8 cellular contexts compared by ENCODE assay signal in the genomic region with DNA sequence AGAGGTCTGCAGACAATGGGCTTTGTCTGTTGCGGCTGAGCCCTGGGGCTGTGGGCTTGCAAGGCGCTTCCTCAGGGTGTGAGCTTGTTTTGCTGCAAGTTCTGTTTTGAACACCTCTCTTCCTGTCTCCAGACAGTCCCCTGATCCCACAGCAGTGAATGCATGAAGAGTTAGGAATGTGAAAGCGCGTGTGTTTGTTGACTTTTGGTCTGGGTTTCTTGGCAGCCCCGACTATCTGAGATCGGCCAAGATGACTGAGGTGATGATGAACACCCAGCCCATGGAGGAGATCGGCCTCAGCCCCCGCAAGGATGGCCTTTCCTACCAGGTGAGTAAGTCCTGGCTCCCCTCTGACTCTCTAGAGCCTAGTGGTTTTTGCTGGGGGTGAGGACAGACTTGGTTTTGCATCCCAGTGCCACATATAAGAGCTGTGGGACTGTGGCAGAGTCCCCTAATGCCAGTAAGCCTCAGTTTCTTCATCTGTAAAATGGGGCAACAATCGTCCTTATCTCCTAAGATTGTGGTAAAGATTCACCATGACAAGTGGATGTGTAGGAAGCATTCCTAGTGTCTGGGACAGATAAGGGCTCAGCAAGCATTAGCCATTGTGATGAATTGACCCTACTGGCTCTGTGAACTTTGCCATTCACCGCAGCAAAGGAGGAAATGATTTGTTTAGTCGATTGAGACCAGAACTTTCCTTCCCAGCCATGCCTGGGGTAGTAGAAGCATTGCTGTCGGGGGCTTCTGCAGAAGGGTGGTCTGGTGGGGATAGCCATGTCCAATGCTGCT. TPM values are rescaled to one million over a fixed set of nuclear protein-coding genes. Genes with fewer than 3 reads are reported as not detected.
DNase-seq lines count a peak whose midpoint lies in the region; ATAC-seq and TF ChIP-seq lines count a peak whose summit lies in the region.

No MANE protein-coding gene starts in this region.

- TF ChIP-seq CTCF in colonic mucosa (IDR thresholded peaks at IDR 0.05) (no peak), nephron progenitor cell (IDR thresholded peaks at IDR 0.05) (no peak)

- H3K4me3 Mint-ChIP-seq in nephron progenitor cell, result peak overlapping the region; percentile 90

- H3K27me3 ChIP-seq in SJSA1 (replicated peaks), result no peaks in the 10 kb centered on the region
- H3K27me3 ChIP-seq in colonic mucosa, result peaks cover 30% of the 10 kb centered on the region

- H3K4me1 Mint-ChIP-seq in nephron progenitor cell, result peaks cover 68% of the 10 kb centered on the region

- peaks cover 32% of the 10 kb centered on the region for H3K4me1 ChIP-seq in SJSA1 (replicated peaks)
- H3K4me1 ChIP-seq in colonic mucosa, result no peaks in the 10 kb centered on the region

- intact Hi-C loops in colonic mucosa (cut with DNase I), result loop anchor here (10.0 kb wide), 1 partner anchor 210 kb away; the partner anchor contains the start of gene LCLAT1

- no peak for ATAC-seq in GM19035 (IDR thresholded peaks at IDR 0.05; ENCODE audit: unreplicated experiment)

- H3K36me3 ChIP-seq in SJSA1 (peaks cover 70% of the 10 kb centered on the region), colonic mucosa (no peaks in the 10 kb centered on the region)

- no peak overlapping the region for H3K27ac Mint-ChIP-seq in nephron progenitor cell

- H3K27me3 Mint-ChIP-seq in nephron progenitor cell (ENCODE audit: low read depth, poor library complexity), result peaks cover 31% of the 10 kb centered on the region

- H3K9ac ChIP-seq in colonic mucosa (ENCODE audit: low read depth in 2 of 2, low read length in 2 of 2), result no peak overlapping the region

- peaks cover 38% of the 10 kb centered on the region for H3K36me3 Mint-ChIP-seq in nephron progenitor cell (ENCODE audit: low read depth)

- DNase-seq in Daoy (ENCODE audit: low read depth) (peak; percentile 96), SJSA1 (ENCODE audit: low read depth in 1 of 2, low spot score in 2 of 2) (peak; percentile 90 to 91), colonic mucosa (no peak), nephron progenitor cell (no peak), iPS-NIHi7 (ENCODE audit: extremely low spot score) (no peak), NOMO-1 treated with dmso at 0.1 percent for 144 hours (lab: John Stamatoyannopoulos, UW; ENCODE audit: unreplicated experiment) (no peak), NCI-H2107 treated with DMSO at 0.1 percent for 48 hours (lab: John Stamatoyannopoulos, UW; ENCODE audit: unreplicated experiment) (no peak)

- H3K9me3 Mint-ChIP-seq in nephron progenitor cell, result no peaks in the 10 kb centered on the region

- H3K27ac ChIP-seq in SJSA1, result peak overlapping the region; percentile 21; the same call in 1 of the 2 replicates
- peak overlapping the region; percentile 36 for H3K27ac ChIP-seq in colonic mucosa

- H3K4me3 ChIP-seq in SJSA1 (peak overlapping the region; percentile 78), colonic mucosa (peak overlapping the region; percentile 60)

- H3K9me3 ChIP-seq in SJSA1 (replicated peaks) (no peaks in the 10 kb centered on the region), colonic mucosa (no peaks in the 10 kb centered on the region)

RNA-seq across cellular contexts. Expression of gene LBH, which starts 3.0 kb away (rescaled TPM):
- total RNA-seq in Daoy (2014; rRNA removed; shearing (Covaris generic)), result 128 and 147 TPM in 2 replicates
- total RNA-seq in SJSA1 (2014; rRNA removed; shearing (Covaris generic)), result 163 and 186 TPM in 2 replicates
- total RNA-seq in colonic mucosa, result 10 to 100 TPM in 1 of 2 donors, 1 to 10 TPM in 1; 8.7 to 16.1 TPM

Comparison
In these comparisons a context has a peak if more than half of its experiments do, and no peak if none do; other contexts are left out.
1. DNase-seq: peak in Daoy (single experiment) and SJSA1 (2 of 2); none in colonic mucosa (single experiment), nephron progenitor cell (single experiment), iPS-NIHi7 (single experiment), NOMO-1 treated with dmso at 0.1 percent for 144 hours (single experiment) and NCI-H2107 treated with DMSO at 0.1 percent for 48 hours (single experiment).